ENCODE assay signal across 23 cellular contexts in the genomic region with DNA sequence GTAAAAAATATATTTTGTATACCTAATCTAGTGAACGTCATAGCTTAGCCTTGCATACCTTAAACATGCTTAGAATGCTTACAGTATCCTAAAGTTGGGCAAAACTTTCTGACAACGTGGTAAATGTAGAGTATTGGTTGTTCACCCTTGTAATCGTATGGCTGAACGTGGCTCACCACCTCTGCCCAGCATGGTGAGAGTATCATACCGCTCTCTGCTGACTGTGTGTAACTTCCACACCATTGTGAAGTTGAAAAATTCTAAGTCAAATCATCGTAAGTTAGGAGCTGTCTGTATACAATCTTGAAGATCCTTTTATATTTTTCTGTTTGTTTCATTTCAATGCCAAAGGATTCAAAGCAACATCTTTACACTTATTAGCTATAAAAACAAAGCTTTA.
DNase-seq lines count a peak whose midpoint lies in the region; ATAC-seq and TF ChIP-seq lines count a peak whose summit lies in the region.
"Had no signal": no experiment of that assay in that cellular context is flagged by ENCODE, and none has a peak within 500 bp of the region (broad histone marks: within the 10 kb centered on the region; RNA-seq: fewer than 3 reads in every experiment).

No MANE protein-coding gene starts in this region.

- H3K4me3 ChIP-seq in GM23338: no peak overlapping the region
- no peak overlapping the region for H3K4me3 ChIP-seq in Panc1 (ENCODE audit: low read depth in 2 of 2, low read length in 2 of 2)
- no peak overlapping the region for H3K4me3 ChIP-seq in iPS-18a (ENCODE audit: low read length)
- H3K4me3 ChIP-seq in smooth muscle cell: no peak overlapping the region
- H3K4me3 ChIP-seq: GM23248, MG63 had no signal

- POLR2A ChIA-PET in Panc1 (lab: Charles Lee): interaction anchor here (0.6 kb wide), 1 partner anchor 77 kb away, joined by 3 read pairs; no protein-coding TSS in a partner anchor

- H3K4me1 ChIP-seq in GM23338 (ENCODE audit: insufficient read depth) (peaks cover 35% of the 10 kb centered on the region), Panc1 (ENCODE audit: control insufficient read depth, insufficient read depth, low read length) (peaks cover 6% of the 10 kb centered on the region; the same call in 1 of the 2 replicates), iPS-18a (ENCODE audit: control insufficient read depth, low read depth, low read length) (peaks cover 25% of the 10 kb centered on the region), smooth muscle cell (ENCODE audit: low read depth) (no peaks in the 10 kb centered on the region)

- WGBS in smooth muscle cell (ENCODE audit: low lambda C conversion rate): 66% methylated on average over 6 of the region's 6 CpGs

- H3K27me3 Mint-ChIP-seq in GM23338 (ENCODE audit: insufficient read depth, low read depth, poor library complexity): peaks cover 4% of the 10 kb centered on the region

- no peaks in the 10 kb centered on the region; the same call in 1 of the 2 replicates for H4K20me1 ChIP-seq in GM23338 (replicated peaks; ENCODE audit: insufficient read depth)
- H4K20me1 ChIP-seq in smooth muscle cell (ENCODE audit: low read depth): no peaks in the 10 kb centered on the region

- CTCF ChIA-PET in Panc1 (lab: Charles Lee): no interaction called here

- in situ Hi-C loops in Panc1 (cut with HindIII; ENCODE audit: low pct_unique_long_range_greater_than_20kb, low sequenced_read_pairs): no loop called here

- peaks cover 41% of the 10 kb centered on the region for H3K4me1 Mint-ChIP-seq in GM23338

- peak overlapping the region; percentile 52; the same call in 1 of the 2 replicates for H3K4me2 ChIP-seq in GM23338
- peak overlapping the region; percentile 58 for H3K4me2 ChIP-seq in smooth muscle cell

- no peaks in the 10 kb centered on the region for H3K9me3 ChIP-seq in Panc1 (ENCODE audit: control insufficient read depth, insufficient read depth, low read depth, low read length)
- H3K9me3 ChIP-seq in iPS-18a (ENCODE audit: control insufficient read depth, low read depth, low read length): no peaks in the 10 kb centered on the region
- no peaks in the 10 kb centered on the region for H3K9me3 ChIP-seq in smooth muscle cell (replicated peaks; ENCODE audit: low read depth)
- H3K9me3 ChIP-seq: Caco-2, MG63 had no signal

- H3K9ac ChIP-seq in iPS-18a (ENCODE audit: low read length): no peak overlapping the region
- H3K9ac ChIP-seq in smooth muscle cell (ENCODE audit: low read depth): no peak overlapping the region
- H3K9ac ChIP-seq: GM23248 had no signal

- H3K36me3 ChIP-seq in GM23338 (ENCODE audit: insufficient read depth) (no peaks in the 10 kb centered on the region), Panc1 (ENCODE audit: control insufficient read depth, insufficient read depth, low read length) (no peaks in the 10 kb centered on the region), iPS-18a (ENCODE audit: control insufficient read depth, low read depth, low read length) (no peaks in the 10 kb centered on the region), smooth muscle cell (ENCODE audit: low read depth) (no peaks in the 10 kb centered on the region)
- H3K36me3 ChIP-seq: MG63 had no signal

- H3K4me3 Mint-ChIP-seq in GM23338: no peak overlapping the region
- H3K4me3 Mint-ChIP-seq: CD8-positive, alpha-beta T cell had no signal

- no peaks in the 10 kb centered on the region for H3K9me3 Mint-ChIP-seq in GM23338
- H3K9me3 Mint-ChIP-seq: CD8-positive, alpha-beta T cell had no signal

- ATAC-seq in GM23338 (peak; percentile 60), Panc1 (peak; percentile 82)
- ATAC-seq: CD8-positive, alpha-beta T cell; HCT116; HepG2 had no signal

- BruUV-seq in Panc1 (replicated peaks; lab: Mats Ljungman, UMichigan): no TSS peak

- TF ChIP-seq CTCF in GM23338 (conservative IDR thresholded peaks at IDR 0.05; ENCODE audit: low read depth in 2 of 2) (peak in 1 of 2 experiments; percentile 29; a peak in 2 of 4 replicates), Panc1 (IDR thresholded peaks at IDR 0.05) (peak; percentile 45; the same call in 1 of the 2 replicates), smooth muscle cell (IDR thresholded peaks at IDR 0.05; ENCODE audit: borderline replicate concordance, insufficient read depth, poor library complexity, severe bottlenecking) (no peak)

- H3F3A ChIP-seq in GM23338 (replicated peaks; ENCODE audit: low read depth): no peaks in the 10 kb centered on the region
- H3F3A ChIP-seq in smooth muscle cell (ENCODE audit: low read depth): peaks cover 7% of the 10 kb centered on the region

- H3K27ac ChIP-seq in GM23338 (ENCODE audit: low read depth) (no peak overlapping the region), Panc1 (ENCODE audit: low read length) (peak overlapping the region; percentile 31; the same call in 1 of the 2 replicates), iPS-18a (ENCODE audit: low read length) (peak overlapping the region; percentile 37), smooth muscle cell (ENCODE audit: low read depth) (no peak overlapping the region)
- H3K27ac ChIP-seq: C4-2B, GM23248, HL-60 had no signal

- H2AFZ ChIP-seq in GM23338: no peak overlapping the region
- H2AFZ ChIP-seq in smooth muscle cell (ENCODE audit: low read depth): no peak overlapping the region
- H2AFZ ChIP-seq: GM23248 had no signal

- H3K9me2 ChIP-seq in GM23338 (ENCODE audit: insufficient read depth): no peaks in the 10 kb centered on the region

- H3K27ac Mint-ChIP-seq in GM23338: peak overlapping the region; percentile 16; the same call in 1 of the 2 replicates
- H3K27ac Mint-ChIP-seq: CD8-positive, alpha-beta T cell had no signal

- no peaks in the 10 kb centered on the region for H3K79me2 ChIP-seq in GM23338 (replicated peaks; ENCODE audit: insufficient read depth)
- H3K79me2 ChIP-seq in smooth muscle cell (ENCODE audit: low read depth): no peaks in the 10 kb centered on the region

- H3K27me3 ChIP-seq in GM23338 (ENCODE audit: insufficient read depth) (no peaks in the 10 kb centered on the region), Panc1 (ENCODE audit: control insufficient read depth, insufficient read depth, low read length) (no peaks in the 10 kb centered on the region), iPS-18a (ENCODE audit: control insufficient read depth, insufficient read depth, low read length) (no peaks in the 10 kb centered on the region), smooth muscle cell (ENCODE audit: low read depth) (no peaks in the 10 kb centered on the region)
- H3K27me3 ChIP-seq: MG63 had no signal

- intact Hi-C loops in Panc1 (cut with micrococcal nuclease; ENCODE audit: unreplicated experiment): no loop called here

- no peaks in the 10 kb centered on the region for H3K36me3 Mint-ChIP-seq in GM23338 (ENCODE audit: low read depth)
- H3K36me3 Mint-ChIP-seq: CD8-positive, alpha-beta T cell had no signal

- DNase-seq in GM23338 (ENCODE audit: low spot score) (no peak), Panc1 (ENCODE audit: low read depth, low spot score) (no peak), smooth muscle cell (lab: John Stamatoyannopoulos, UW; ENCODE audit: unreplicated experiment) (no peak), cerebellar nuclear complex (lab: John Stamatoyannopoulos, UW) (no peak), HUDEP-2 (lab: John Stamatoyannopoulos, UW; ENCODE audit: unreplicated experiment in 76 of 76) (no peak)
- DNase-seq in activated naive CD4-positive, alpha-beta T cell (lab: John Stamatoyannopoulos, UW): no peak
- DNase-seq: Caco-2; CD8-positive, alpha-beta T cell; DMS 273 treated with DMSO at 0.1 percent for 48 hours; GM23248; KBM-7; MG63; NCI-H1105 treated with DMSO at 0.1 percent for 48 hours; NCI-H146; NCI-H2029; NCI-H2227 treated with DMSO at 0.1 percent for 48 hours; NCI-H526 treated with DMSO at 0.1 percent for 48 hours; SHP77 treated with DMSO at 0.1 percent for 48 hours had no signal

TF ChIP-seq in GM23338, 12 proteins besides CTCF, POLR2A, EP300 and RAD21 (continues in another document):
- TF ChIP-seq EZH2phosphoT487 (IDR thresholded peaks at IDR 0.05; ENCODE audit: unreplicated experiment) (no peak), CREB1 (CRISPR knock-in tag; IDR thresholded peaks at IDR 0.05; ENCODE audit: low read depth) (no peak)

Comparison
In these comparisons a context has a peak if more than half of its experiments do, and no peak if none do; other contexts are left out.
1. H3K27ac ChIP-seq: peak in Panc1 (single experiment) and iPS-18a (single experiment); none in GM23338 (single experiment) and smooth muscle cell (single experiment).